Comparison of ENCODE assay signal across 18 cellular contexts in the genomic region with DNA sequence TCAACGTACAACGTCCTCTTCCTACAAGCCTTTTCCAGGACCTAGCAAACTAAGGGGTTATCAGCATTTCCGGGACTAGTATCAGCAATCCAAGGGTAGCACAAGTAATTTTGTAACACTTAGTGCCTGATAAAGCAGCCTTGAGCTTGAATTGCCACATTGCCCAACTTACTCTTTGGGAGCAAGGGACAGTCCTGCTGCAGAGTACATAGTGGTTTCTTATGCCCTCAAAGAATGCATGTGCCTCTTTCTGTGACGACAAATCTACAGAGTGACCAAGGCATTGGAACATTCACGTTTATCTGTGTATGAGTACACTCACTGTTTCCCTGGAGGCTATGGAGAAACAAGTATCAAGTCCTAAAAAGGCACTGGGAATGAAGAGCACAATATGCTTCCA. TPM values are rescaled to one million over a fixed set of nuclear protein-coding genes. Genes with fewer than 3 reads are reported as not detected.
DNase-seq lines count a peak whose midpoint lies in the region; FAIRE-seq and TF ChIP-seq lines count a peak whose summit lies in the region.
"Had no signal": no experiment of that assay in that cellular context is flagged by ENCODE, and none has a peak within 500 bp of the region (broad histone marks: within the 10 kb centered on the region; RNA-seq: fewer than 3 reads in every experiment).

No MANE protein-coding gene starts in this region.

- H3K23ac ChIP-seq in H1 (ENCODE audit: insufficient read length) = no peak overlapping the region
- H3K23ac ChIP-seq in trophoblast cell (ENCODE audit: low read length) = no peak overlapping the region

- intact Hi-C loops in esophagus muscularis mucosa (cut with DNase I) = no loop called here

- H2BK12ac ChIP-seq in H1 (ENCODE audit: low read depth, low read length) (0 out of 2 replicates have a peak overlapping the region, but pooled peaks have one; percentile 70), trophoblast cell (ENCODE audit: low read length) (no peak overlapping the region)

- H3K36me3 ChIP-seq in H1 (ENCODE audit: control insufficient read depth in 2 of 4, insufficient read depth in 4 of 4, low read length in 3 of 4) (no peaks in the 10 kb centered on the region), trophoblast cell (ENCODE audit: control insufficient read depth in 1 of 2, insufficient read depth in 2 of 2, low read length in 2 of 2) (no peaks in the 10 kb centered on the region), esophagus muscularis mucosa (no peaks in the 10 kb centered on the region), osteoblast (ENCODE audit: insufficient read depth, low read length) (no peaks in the 10 kb centered on the region)
- H3K36me3 ChIP-seq: BLaER1 treated with 17β-estradiol and CSF1 and Interleukin-3, amounts not matched to agents 10 nM and 100 nM had no signal

- H3K18ac ChIP-seq in H1 (ENCODE audit: extremely low read depth, low read length) (no peak overlapping the region), trophoblast cell (ENCODE audit: low read length) (no peak overlapping the region)

- POLR2A ChIA-PET in H1 (lab: Charles Lee; ENCODE audit: partially characterized antibody) = no interaction called here

- H3K27ac ChIP-seq in H1 (ENCODE audit: low read depth, low read length) (no peak overlapping the region), trophoblast cell (ENCODE audit: low read depth, low read length) (no peak overlapping the region), esophagus muscularis mucosa (replicated peaks in 1 of 4) (no peak overlapping the region), osteoblast (ENCODE audit: low read depth, low read length) (no peak overlapping the region)
- H3K27ac ChIP-seq: A549; BLaER1 treated with 17β-estradiol and CSF1 and Interleukin-3, amounts not matched to agents 10 nM and 100 nM; GM23248 had no signal

- WGBS in H1 (ENCODE audit: extremely low coverage in 1 of 2, insufficient coverage in 1 of 2, insufficient read length in 1 of 2, insufficient replicate concordance in 2 of 2, low coverage in 1 of 2, low lambda C conversion rate in 2 of 2, missing lambda C conversion rate in 1 of 2), 2 experiments = 94% methylated on average over 5 of the region's 5 CpGs; no CpG with 5 or more reads in 1 of the 2 experiments
- WGBS in trophoblast cell (ENCODE audit: extremely low coverage, insufficient coverage, insufficient read length) = no CpG with 5 or more reads among the region's 5 CpGs
- 80% methylated on average over 5 of the region's 5 CpGs for WGBS in esophagus muscularis mucosa

- no peak overlapping the region for H2BK120ac ChIP-seq in H1 (replicated peaks; ENCODE audit: low read depth, low read length)
- no peak overlapping the region for H2BK120ac ChIP-seq in trophoblast cell (ENCODE audit: insufficient read depth, low read length, poor library complexity)

- H3K79me1 ChIP-seq in H1 (ENCODE audit: low read depth, low read length) = no peaks in the 10 kb centered on the region
- H3K79me1 ChIP-seq in trophoblast cell (ENCODE audit: low read length) = peaks cover 21% of the 10 kb centered on the region

- no peaks in the 10 kb centered on the region; a peak in 1 of 7 replicates for H3K4me1 ChIP-seq in H1 (replicated peaks in 1 of 4; ENCODE audit: control insufficient read depth in 3 of 4, insufficient read depth in 4 of 4, low read length in 3 of 4)
- H3K4me1 ChIP-seq in trophoblast cell (ENCODE audit: control insufficient read depth in 1 of 2, insufficient read depth in 2 of 2, low read length in 2 of 2) = peaks cover 0 to 4% of the 10 kb centered on the region in 2 experiments
- peaks cover 0 to 20% (median 15%) of the 10 kb centered on the region in 4 donors for H3K4me1 ChIP-seq in esophagus muscularis mucosa
- peaks cover 5% of the 10 kb centered on the region for H3K4me1 ChIP-seq in osteoblast (ENCODE audit: insufficient read depth, low read length)

- H4K91ac ChIP-seq in H1 (replicated peaks; ENCODE audit: insufficient read length, low read length) = no peak overlapping the region
- H4K91ac ChIP-seq in trophoblast cell (ENCODE audit: low read depth, low read length) = no peak overlapping the region

- H2AFZ ChIP-seq in H1 (ENCODE audit: low read length) (no peak overlapping the region), trophoblast cell (ENCODE audit: insufficient read depth, low read length, poor library complexity) (no peak overlapping the region), osteoblast (ENCODE audit: low read length) (no peak overlapping the region)
- H2AFZ ChIP-seq: GM23248 had no signal

- TF ChIP-seq EP300 in H1 (IDR thresholded peaks at IDR 0.05; ENCODE audit: borderline replicate concordance in 1 of 2, low read depth in 2 of 2, low read length in 2 of 2) (no peak), esophagus muscularis mucosa (IDR thresholded peaks at IDR 0.05) (no peak)

- peaks cover 0 to 4% (median 0%) of the 10 kb centered on the region in 4 experiments; a peak in 2 of 7 replicates for H3K27me3 ChIP-seq in H1 (replicated peaks in 1 of 4; ENCODE audit: control insufficient read depth in 3 of 4, extremely low read depth in 1 of 4, insufficient read depth in 3 of 4, low read length in 3 of 4)
- no peaks in the 10 kb centered on the region for H3K27me3 ChIP-seq in trophoblast cell (ENCODE audit: insufficient read depth, low read length)
- H3K27me3 ChIP-seq in esophagus muscularis mucosa = peaks cover 0 to 9% (median 0%) of the 10 kb centered on the region in 4 donors
- H3K27me3 ChIP-seq in osteoblast (ENCODE audit: insufficient read depth, low read length) = no peaks in the 10 kb centered on the region

- no peak for FAIRE-seq in H1 (lab: Jason Lieb, UNC)
- FAIRE-seq in H54 (lab: Jason Lieb, UNC) = no peak
- FAIRE-seq: A549, G401.6 had no signal

- H3K79me2 ChIP-seq in H1 (ENCODE audit: control insufficient read depth in 1 of 2, insufficient read depth in 2 of 2, low read length in 2 of 2) = no peaks in the 10 kb centered on the region
- peaks cover 16% of the 10 kb centered on the region for H3K79me2 ChIP-seq in trophoblast cell (ENCODE audit: control insufficient read depth, insufficient read depth, low read length, poor library complexity)
- peaks cover 12% of the 10 kb centered on the region for H3K79me2 ChIP-seq in osteoblast (ENCODE audit: insufficient read depth, low read length)

- H3K4me2 ChIP-seq in H1 (ENCODE audit: insufficient read depth in 1 of 2, low read depth in 2 of 2, low read length in 2 of 2) = no peak overlapping the region
- H3K4me2 ChIP-seq in trophoblast cell (ENCODE audit: low read length) = no peak overlapping the region
- no peak overlapping the region for H3K4me2 ChIP-seq in osteoblast (ENCODE audit: insufficient read depth, low read length)
- H3K4me2 ChIP-seq: A549 had no signal

- DNase-seq in EH (ENCODE audit: low read depth) (peak; percentile 8), M059J (ENCODE audit: low read depth) (peak; percentile 26), H1 (ENCODE audit: low read depth in 1 of 2, low spot score in 2 of 2) (no peak), trophoblast cell (peak; percentile 45 to 61), esophagus muscularis mucosa (ENCODE audit: extremely low spot score) (no peak), H54 (ENCODE audit: insufficient read length, low spot score) (no peak), osteoblast (ENCODE audit: insufficient read length, low spot score, missing footprints) (no peak), NCI-H510A (lab: John Stamatoyannopoulos, UW) (no peak)
- DNase-seq: CD8-positive, alpha-beta memory T cell; GM23248; Karpas-422; NCI-H1105; NCI-H1694 treated with DMSO at 0.1 percent for 48 hours; NCI-H446; Right ventricle myocardium superior had no signal

- TF ChIP-seq CTCF in H1 (IDR thresholded peaks at IDR 0.05; ENCODE audit: control extremely low read depth in 1 of 3, insufficient read depth in 1 of 3, low read depth in 1 of 3, low read length in 3 of 3) = no peak
- TF ChIP-seq CTCF in esophagus muscularis mucosa (IDR thresholded peaks at IDR 0.05) = no peak
- TF ChIP-seq CTCF in osteoblast (IDR thresholded peaks at IDR 0.05; ENCODE audit: extremely low read depth, low read depth, low read length) = no peak

- H2AK5ac ChIP-seq in H1 (ENCODE audit: low read depth, low read length) = no peak overlapping the region
- H2AK5ac ChIP-seq in trophoblast cell (ENCODE audit: low read length) = no peak overlapping the region

- H2BK20ac ChIP-seq in H1 (ENCODE audit: low read length) = no peak overlapping the region

- CTCF ChIA-PET in H1 (lab: Charles Lee; ENCODE audit: partially characterized antibody) = interaction anchor here (0.9 to 2.0 kb wide), 4 partner anchors 14 to 30 kb away, joined by 3 to 5 read pairs (median 4); no protein-coding TSS in a partner anchor

- H3K4ac ChIP-seq in H1 (replicated peaks; ENCODE audit: insufficient read length, low read depth, low read length) (no peak overlapping the region), trophoblast cell (ENCODE audit: low read depth, low read length) (no peak overlapping the region)

- no peak for TF ChIP-seq RAD21 in H1 (IDR thresholded peaks at IDR 0.05 in 1 of 2, conservative IDR thresholded peaks at IDR 0.05 in 1 of 2; ENCODE audit: low read depth in 2 of 2, low read length in 2 of 2)

- H3K9me3 ChIP-seq in H1 (ENCODE audit: insufficient read depth in 2 of 2, low read depth in 1 of 2, low read length in 1 of 2) (no peaks in the 10 kb centered on the region), trophoblast cell (ENCODE audit: insufficient read depth, low read depth, low read length) (no peaks in the 10 kb centered on the region), esophagus muscularis mucosa (no peaks in the 10 kb centered on the region), osteoblast (ENCODE audit: low read depth, low read length) (no peaks in the 10 kb centered on the region)
- H3K9me3 ChIP-seq: A549 had no signal

- H3K9ac ChIP-seq in H1 (replicated peaks in 1 of 4; ENCODE audit: extremely low read depth in 1 of 4, low read depth in 3 of 4, low read length in 3 of 4) (no peak overlapping the region), trophoblast cell (ENCODE audit: low read length) (no peak overlapping the region)
- H3K9ac ChIP-seq: BLaER1 treated with 17β-estradiol and CSF1 and Interleukin-3, amounts not matched to agents 10 nM and 100 nM; GM23248 had no signal

- H4K20me1 ChIP-seq in H1 (replicated peaks in 1 of 2; ENCODE audit: control insufficient read depth in 1 of 2, insufficient read depth in 2 of 2, low read length in 2 of 2) (peaks cover 0 to 2% of the 10 kb centered on the region in 2 experiments), osteoblast (ENCODE audit: insufficient read depth, low read length) (peaks cover 5% of the 10 kb centered on the region)
- H4K20me1 ChIP-seq: BLaER1 treated with 17β-estradiol and CSF1 and Interleukin-3, amounts not matched to agents 10 nM and 100 nM had no signal

- no peak overlapping the region for H4K5ac ChIP-seq in H1 (ENCODE audit: insufficient read length, low read depth, low read length)

- TF ChIP-seq POLR2A in H1 (IDR thresholded peaks at IDR 0.05; ENCODE audit: control extremely low read depth in 1 of 2, low read depth in 2 of 2, low read length in 2 of 2) = no peak
- TF ChIP-seq POLR2A in esophagus muscularis mucosa (IDR thresholded peaks at IDR 0.05; ENCODE audit: low read depth) = no peak
- TF ChIP-seq POLR2A in H54 (IDR thresholded peaks at IDR 0.05; ENCODE audit: low read depth, low read length) = no peak

- H4K8ac ChIP-seq in H1 (ENCODE audit: extremely low read depth, insufficient read depth, low read length) (no peak overlapping the region), trophoblast cell (ENCODE audit: low read depth, low read length) (no peak overlapping the region)

- H2BK15ac ChIP-seq in H1 (ENCODE audit: low read length) = no peak overlapping the region

- no peak overlapping the region for H4K12ac ChIP-seq in trophoblast cell (ENCODE audit: low read depth, low read length)

- no peak overlapping the region for H3K4me3 ChIP-seq in H1 (ENCODE audit: extremely low read depth in 1 of 4, insufficient read depth in 2 of 4, low read depth in 3 of 4, low read length in 4 of 4)
- H3K4me3 ChIP-seq in trophoblast cell (ENCODE audit: low read depth, low read length) = no peak overlapping the region
- no peak overlapping the region for H3K4me3 ChIP-seq in esophagus muscularis mucosa
- H3K4me3 ChIP-seq in osteoblast (ENCODE audit: insufficient read depth, low read length) = no peak overlapping the region
- H3K4me3 ChIP-seq: A549; BLaER1 treated with 17β-estradiol and CSF1 and Interleukin-3, amounts not matched to agents 10 nM and 100 nM; GM23248 had no signal

- H3K56ac ChIP-seq in H1 (replicated peaks; ENCODE audit: insufficient read length, low read depth, low read length) = no peak overlapping the region

- H3K14ac ChIP-seq in H1 (ENCODE audit: insufficient read length) (no peak overlapping the region), trophoblast cell (ENCODE audit: low read length) (no peak overlapping the region)

- peaks cover 18% of the 10 kb centered on the region for H3K23me2 ChIP-seq in H1 (ENCODE audit: low read depth, low read length)

- H2BK5ac ChIP-seq in H1 (ENCODE audit: low read depth, low read length) (no peak overlapping the region), trophoblast cell (ENCODE audit: low read depth, low read length, poor library complexity) (no peak overlapping the region)

RNA-seq across cellular contexts. Expression of a gene that starts 3.2 kb away (rescaled TPM):
- total RNA-seq in M059J (2014; rRNA removed; shearing (Covaris generic)) = 5.2 and 8.5 TPM in 2 replicates
- 8.3 and 8.8 TPM in 2 replicates for total RNA-seq in H1 (2021; fragmentation: NEBNext Ultra II Directional; extraction: Animal tissue kit (Norgen Biotek cat#: 25700))
- 2.0 and 4.4 TPM in 2 replicates for polyA plus RNA-seq in H1 (2011; rRNA removed)
- 8.1 TPM for polyA plus RNA-seq in H1 (2011; cell fraction: cytosol; rRNA removed)
- 5.3 TPM for polyA plus RNA-seq in H1 (2011; cell fraction: nucleus; rRNA removed)
- polyA plus RNA-seq in H1 (2012, experiment 1 of 2) = 2.2 to 4.8 TPM (median 3.7 TPM) in 4 replicates
- 2.5 TPM for polyA plus RNA-seq in H1 (2012, experiment 2 of 2)
- polyA plus RNA-seq in H1 (2013, experiment 1 of 2) = 3.1 TPM
- 2.8 TPM for polyA plus RNA-seq in H1 (2013, experiment 2 of 2)
- 0.88 and 1.5 TPM in 2 replicates for polyA minus RNA-seq in H1 (2011; rRNA and poly(A)+ RNA removed)
- polyA minus RNA-seq in H1 (2011; cell fraction: cytosol; rRNA and poly(A)+ RNA removed) = 10.7 TPM
- 14.5 TPM for polyA minus RNA-seq in H1 (2011; cell fraction: nucleus; rRNA and poly(A)+ RNA removed)
- 49.4 and 51.1 TPM in 2 replicates for polyA plus RNA-seq in trophoblast cell (2013)
- total RNA-seq in esophagus muscularis mucosa (100 to 1,000 TPM in 1 of 4 donors, 10 to 100 TPM in 3; 60.2 to 158 (median 63.3) TPM), osteoblast (25.3 and 29.7 TPM in 2 replicates)
- total RNA-seq: CD8-positive, alpha-beta memory T cell had no signal
- polyA plus RNA-seq: CD8-positive, alpha-beta memory T cell had no signal

Comparison
In these comparisons a context has a peak if more than half of its experiments do, and no peak if none do; other contexts are left out.
1. DNase-seq: peak in EH (single experiment), M059J (single experiment) and trophoblast cell (2 of 2); none in H1 (0 of 2), esophagus muscularis mucosa (single experiment), H54 (single experiment), osteoblast (single experiment) and NCI-H510A (single experiment).